8 cellular contexts compared by ENCODE assay signal in genomic region chr5:76337949-76338589, GRCh38.
A peak's percentile ranks its signal among the peaks of the same experiment; 100 is the strongest.
DNase-seq lines count a peak whose midpoint lies in the region; ATAC-seq, FAIRE-seq and TF ChIP-seq lines count a peak whose summit lies in the region.

No MANE protein-coding gene starts in this region.

- in situ Hi-C loops in HepG2 (cut with HindIII; ENCODE audit: extremely low pct_ligation_motif_present, low pct_unique_long_range_greater_than_20kb), result no loop called here

- TF ChIP-seq POLR2A in HepG2 (IDR thresholded peaks at IDR 0.05; ENCODE audit: insufficient read depth in 1 of 2, low read depth in 2 of 2, low read length in 2 of 2), result no peak

- no peaks in the 10 kb centered on the region for H3K79me2 ChIP-seq in HepG2 (ENCODE audit: insufficient read depth, low read length)

- peaks cover 4% of the 10 kb centered on the region for H3K36me3 Mint-ChIP-seq in brain
- H3K36me3 Mint-ChIP-seq in type B pancreatic cell, result peaks cover 3% of the 10 kb centered on the region

- peak; percentile 69 for DNase-seq in ELR (ENCODE audit: low read depth)
- peak; percentile 51 to 75 for DNase-seq in SW 1271 (lab: John Stamatoyannopoulos, UW)
- DNase-seq in HepG2 (ENCODE audit: low spot score), result peak; percentile 60
- DNase-seq in type B pancreatic cell (ENCODE audit: extremely low spot score, unreplicated experiment), result no peak

- no peak for TF ChIP-seq EP300 in HepG2 (IDR thresholded peaks at IDR 0.05; ENCODE audit: low read depth in 2 of 2, low read length in 2 of 2)
- no peak for TF ChIP-seq EP300 in HepG2 (CRISPR knock-in tag; IDR thresholded peaks at IDR 0.05; ENCODE audit: borderline replicate concordance)

- no peaks in the 10 kb centered on the region for H3K27me3 Mint-ChIP-seq in brain
- H3K27me3 Mint-ChIP-seq in type B pancreatic cell, result no peaks in the 10 kb centered on the region

- H3K9me3 Mint-ChIP-seq in brain, result peaks cover 3 to 14% (median 6%) of the 10 kb centered on the region in 5 experiments
- no peaks in the 10 kb centered on the region for H3K9me3 Mint-ChIP-seq in type B pancreatic cell

- ATAC-seq in HG02885 (IDR thresholded peaks at IDR 0.05; ENCODE audit: poor library complexity, unreplicated experiment) (peak; percentile 56), HepG2 (peak; percentile 88), HG02938 (IDR thresholded peaks at IDR 0.05; ENCODE audit: unreplicated experiment) (no peak), HG02798 (IDR thresholded peaks at IDR 0.05; ENCODE audit: poor library complexity, unreplicated experiment) (no peak)

- no peak overlapping the region for H3K4me3 Mint-ChIP-seq in brain
- no peak overlapping the region for H3K4me3 Mint-ChIP-seq in type B pancreatic cell

- H3K9me3 ChIP-seq in HepG2 (ENCODE audit: low read length), result no peaks in the 10 kb centered on the region

- CTCF ChIA-PET in HepG2 (lab: Yijun Ruan, JAX; ENCODE audit: low intra/inter-chr PET ratio, low total read pairs), result interaction anchor here (1.1 to 1.7 kb wide), 4 partner anchors 65 to 303 kb away, joined by 3 to 5 read pairs (median 4); partner anchors contain the start of gene IQGAP2

- no TSS peak for BruUV-seq in HepG2 (replicated peaks; lab: Mats Ljungman, UMichigan)

- H3K9ac ChIP-seq in HepG2 (ENCODE audit: insufficient read depth, low read depth, low read length), result no peak overlapping the region

- POLR2A ChIA-PET in HepG2 (lab: Yijun Ruan, JAX), result no interaction called here

- no peaks in the 10 kb centered on the region for H4K20me1 ChIP-seq in HepG2 (ENCODE audit: insufficient read depth, low read length)

- H3K4me1 Mint-ChIP-seq in brain (peaks cover 15% of the 10 kb centered on the region), type B pancreatic cell (ENCODE audit: unreplicated experiment) (peaks cover 11% of the 10 kb centered on the region)

- H3K27ac Mint-ChIP-seq in brain (peak overlapping the region in 2 of 5 experiments; percentile 60 to 70), type B pancreatic cell (peak overlapping the region; percentile 48)

- H3K27ac ChIP-seq in HepG2 (ENCODE audit: extremely low read length, insufficient read depth, low read length), result no peak overlapping the region

- TF ChIP-seq RAD21 in HepG2 (CRISPR knock-in tag; IDR thresholded peaks at IDR 0.05), result peak; percentile 45; the same call in 1 of the 2 replicates

- no peak overlapping the region for H2AFZ ChIP-seq in HepG2 (ENCODE audit: low read length)

- intact Hi-C loops in HepG2 (cut with micrococcal nuclease; ENCODE audit: unreplicated experiment), result loop anchor here (1.0 kb wide), 2 partner anchors 66 to 206 kb away; no protein-coding TSS in a partner anchor

- H3K36me3 ChIP-seq in HepG2 (replicated peaks in 1 of 2; ENCODE audit: control insufficient read depth in 1 of 2, insufficient read depth in 2 of 2, low read length in 2 of 2), result no peaks in the 10 kb centered on the region

- FAIRE-seq in HepG2 (lab: Jason Lieb, UNC), result peak; percentile 68

- H3K4me3 ChIP-seq in HepG2 (replicated peaks in 1 of 3; ENCODE audit: insufficient read depth in 1 of 3, low read depth in 2 of 3, low read length in 3 of 3), result no peak overlapping the region

- TF ChIP-seq CTCF in brain (conservative IDR thresholded peaks at IDR 0.05) (peak; percentile 49 to 62), HepG2 (CRISPR knock-in tag; IDR thresholded peaks at IDR 0.05) (peak; percentile 71), type B pancreatic cell (conservative IDR thresholded peaks at IDR 0.05) (peak; percentile 65)

- peak overlapping the region; percentile 14; the same call in 1 of the 2 replicates for H3K4me2 ChIP-seq in HepG2 (ENCODE audit: low read depth, low read length)

- WGBS in HepG2 (ENCODE audit: low lambda C conversion rate), result 0% methylated on average over 1 of the region's 1 CpG

- H3K27me3 ChIP-seq in HepG2 (ENCODE audit: control insufficient read depth in 1 of 2, insufficient read depth in 2 of 2, low read length in 2 of 2), result no peaks in the 10 kb centered on the region

- H3K4me1 ChIP-seq in HepG2 (ENCODE audit: insufficient read depth, low read length), result peaks cover 28% of the 10 kb centered on the region

TF ChIP-seq in HepG2, 621 proteins besides CTCF, POLR2A, EP300 and RAD21 (continues in another document):
- TF ChIP-seq NCOA2 (CRISPR knock-in tag; IDR thresholded peaks at IDR 0.05), result no peak
- no peak for TF ChIP-seq ATAD3A (CRISPR knock-in tag; IDR thresholded peaks at IDR 0.05)
- no peak for TF ChIP-seq LRRFIP1 (CRISPR knock-in tag; conservative IDR thresholded peaks at IDR 0.05)
- no peak for TF ChIP-seq MYC (CRISPR knock-in tag; IDR thresholded peaks at IDR 0.05; ENCODE audit: borderline replicate concordance)
- TF ChIP-seq AGO1 (IDR thresholded peaks at IDR 0.05; ENCODE audit: low read depth, low read length, poor library complexity, severe bottlenecking), result no peak
- TF ChIP-seq DMAP1 (CRISPR knock-in tag; IDR thresholded peaks at IDR 0.05), result no peak
- TF ChIP-seq SNAI1 (CRISPR knock-in tag; IDR thresholded peaks at IDR 0.05; ENCODE audit: borderline replicate concordance), result no peak
- no peak for TF ChIP-seq ZMYM2 (CRISPR knock-in tag; IDR thresholded peaks at IDR 0.05)
- no peak for TF ChIP-seq ZNF296 (CRISPR knock-in tag; conservative IDR thresholded peaks at IDR 0.05)
- peak; percentile 65 for TF ChIP-seq TEAD3 (CRISPR knock-in tag; optimal IDR thresholded peaks at IDR 0.05; ENCODE audit: borderline replicate concordance)
- TF ChIP-seq HHEX (CRISPR knock-in tag; IDR thresholded peaks at IDR 0.05), result no peak
- TF ChIP-seq ZNF773 (CRISPR knock-in tag; IDR thresholded peaks at IDR 0.05; ENCODE audit: borderline replicate concordance), result no peak
- TF ChIP-seq ZNF143 (CRISPR knock-in tag; IDR thresholded peaks at IDR 0.05), result 0 out of 2 replicates have a peak, but pooled peaks have one; percentile 14
- TF ChIP-seq CBFB (CRISPR knock-in tag; IDR thresholded peaks at IDR 0.05), result peak; percentile 51; the same call in 1 of the 2 replicates
- TF ChIP-seq, protein P1, sequence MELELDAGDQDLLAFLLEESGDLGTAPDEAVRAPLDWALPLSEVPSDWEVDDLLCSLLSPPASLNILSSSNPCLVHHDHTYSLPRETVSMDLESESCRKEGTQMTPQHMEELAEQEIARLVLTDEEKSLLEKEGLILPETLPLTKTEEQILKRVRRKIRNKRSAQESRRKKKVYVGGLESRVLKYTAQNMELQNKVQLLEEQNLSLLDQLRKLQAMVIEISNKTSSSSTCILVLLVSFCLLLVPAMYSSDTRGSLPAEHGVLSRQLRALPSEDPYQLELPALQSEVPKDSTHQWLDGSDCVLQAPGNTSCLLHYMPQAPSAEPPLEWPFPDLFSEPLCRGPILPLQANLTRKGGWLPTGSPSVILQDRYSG (CRISPR knock-in tag; IDR thresholded peaks at IDR 0.05), result no peak
- no peak for TF ChIP-seq GLMP (CRISPR knock-in tag; IDR thresholded peaks at IDR 0.05; ENCODE audit: borderline replicate concordance)
- no peak for TF ChIP-seq ZNF251 (CRISPR knock-in tag; IDR thresholded peaks at IDR 0.05)
- no peak for TF ChIP-seq NCOA5 (CRISPR knock-in tag; IDR thresholded peaks at IDR 0.05)
- TF ChIP-seq THAP8 (CRISPR knock-in tag; IDR thresholded peaks at IDR 0.05; ENCODE audit: borderline replicate concordance), result no peak
- peak; percentile 81 for TF ChIP-seq SMC3 (IDR thresholded peaks at IDR 0.05; ENCODE audit: low read length)
- no peak for TF ChIP-seq ZNF337 (CRISPR knock-in tag; IDR thresholded peaks at IDR 0.05; ENCODE audit: borderline replicate concordance, low read depth)
- no peak for TF ChIP-seq PCBP1 (IDR thresholded peaks at IDR 0.05; ENCODE audit: borderline replicate concordance, low read depth, low read length)
- peak; percentile 71 for TF ChIP-seq STAG1 (CRISPR knock-in tag; IDR thresholded peaks at IDR 0.05)
- no peak for TF ChIP-seq CBX5 (CRISPR knock-in tag; IDR thresholded peaks at IDR 0.05; ENCODE audit: borderline replicate concordance)

Comparison
In these comparisons a context has a peak if more than half of its experiments do, and no peak if none do; other contexts are left out.
1. ATAC-seq: peak in HG02885 (single experiment) and HepG2 (single experiment); none in HG02938 (single experiment) and HG02798 (single experiment).
2. Peak in every context shown above with its lines, with median percentiles within 50 percentile points of each other: CTCF ChIP-seq.